In the genomic region with DNA sequence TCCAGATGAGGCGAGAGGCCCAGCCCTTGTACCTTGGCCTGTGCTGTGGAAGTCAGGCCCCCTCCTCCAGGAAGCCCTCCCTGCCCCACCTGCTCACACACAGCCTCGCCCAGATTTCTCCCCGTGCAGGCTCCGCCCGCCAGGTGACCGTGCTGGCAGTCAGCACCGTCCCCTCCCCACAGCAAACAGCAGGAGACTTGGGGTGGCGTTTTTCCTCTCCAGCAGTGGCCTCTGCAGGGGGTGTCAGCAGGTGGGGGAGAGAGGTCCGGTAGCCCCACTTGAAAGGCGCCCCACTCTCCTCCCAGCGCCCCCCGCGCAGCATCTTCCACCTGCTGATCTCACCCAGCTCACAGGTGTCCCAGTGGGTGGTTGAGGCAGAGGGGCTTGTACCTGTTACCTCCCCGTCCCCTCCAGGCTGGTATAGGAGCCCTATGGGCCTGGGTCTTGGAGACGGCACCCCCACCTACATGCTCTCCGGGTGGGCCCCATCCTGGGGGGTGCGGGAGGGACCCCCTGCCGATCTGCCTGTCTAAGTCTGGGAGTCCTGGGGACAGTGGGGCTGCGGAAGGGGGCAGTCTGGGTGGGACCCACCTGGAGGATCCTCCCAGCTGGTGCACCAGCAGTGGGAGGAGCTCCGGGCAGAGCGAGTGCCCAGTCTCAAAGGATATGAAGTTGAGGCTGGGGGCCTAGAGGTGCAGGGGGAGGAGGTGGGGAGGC, we compare ENCODE assay signal across 26 cellular contexts. TPM values are rescaled to one million over a fixed set of nuclear protein-coding genes. Genes with fewer than 3 reads are reported as not detected.
"Had no signal": no experiment of that assay in that cellular context is flagged by ENCODE, and none has a peak within 500 bp of the region (broad histone marks: within the 10 kb centered on the region; RNA-seq: fewer than 3 reads in every experiment).

No MANE protein-coding gene starts in this region.

- H3K9me3 ChIP-seq: pancreas, tibial artery had no signal

- H3K27ac ChIP-seq: foreskin keratinocyte, pancreas had no signal

- H3K4me1 ChIP-seq: foreskin keratinocyte, pancreas had no signal

- H3K36me3 ChIP-seq: pancreas, tibial artery had no signal

- ATAC-seq: activated naive CD4-positive, alpha-beta T cell treated with anti-CD3 and anti-CD28 coated beads, Interleukin-2, amount 50 U/mL, for 72 hours; activated T-helper 17 cell treated with anti-CD3 and anti-CD28 coated beads, Interleukin-2, amount 50 U/mL, for 72 hours; foreskin keratinocyte; pancreas; right cardiac atrium; stimulated activated naive CD8-positive, alpha-beta T cell treated with anti-CD3 and anti-CD28 coated beads, Interleukin-15, Interleukin-2, amounts not matched to agents 100 U/mL and 50 U/mL, for 24 hours had no signal

- DNase-seq: activated CD4-positive, alpha-beta T cell treated with anti-CD3 and anti-CD28 coated beads, Interleukin-2, amount 50 U/mL, for 4 hours; activated CD8-positive, alpha-beta memory T cell treated with anti-CD3 and anti-CD28 coated beads for 24 hours; activated CD8-positive, alpha-beta memory T cell treated with anti-CD3 and anti-CD28 coated beads, Interleukin-2, amount 50 U/mL, for 4 hours; activated T-cell treated with anti-CD3 and anti-CD28 coated beads, Interleukin-2, amount 50 U/mL, for 24 hours; aorta; dermis blood vessel endothelial cell; effector memory CD4-positive, alpha-beta T cell; foreskin keratinocyte; glutamatergic neuron; hippocampal formation; pancreas; right cardiac atrium; stimulated activated CD4-positive, alpha-beta T cell treated with anti-CD3 and anti-CD28 coated beads, Interleukin-12 subunit alpha, Interleukin-12 subunit beta, amount 100 ng/mL, for 4 hours; stimulated activated CD4-positive, alpha-beta T cell treated with anti-CD3 and anti-CD28 coated beads, Interleukin-4, amount 100 ng/mL, for 4 hours; stimulated activated naive CD8-positive, alpha-beta T cell treated with anti-CD3 and anti-CD28 coated beads, Interleukin-15, Interleukin-2, amounts not matched to agents 100 U/mL and 50 U/mL, for 24 hours; T-helper 9 cell; tibial artery had no signal

- H3K4me3 ChIP-seq: pancreas, tibial artery had no signal

RNA-seq across cellular contexts. Expression of a gene that starts 4.2 kb away (rescaled TPM):
- total RNA-seq: activated naive CD4-positive, alpha-beta T cell treated with anti-CD3 and anti-CD28 coated beads, Interleukin-2, amount 50 U/mL, for 72 hours; activated T-helper 17 cell treated with anti-CD3 and anti-CD28 coated beads, Interleukin-2, amount 50 U/mL, for 72 hours; cardiac septum; dermis blood vessel endothelial cell; foreskin keratinocyte; liver; myocyte; pancreas; pulmonary artery endothelial cell; subcutaneous adipose tissue had no signal
- polyA plus RNA-seq: adipose tissue, esophagus, foreskin keratinocyte, liver had no signal

RNA-seq across cellular contexts. Expression of a gene that starts 27.7 kb away (rescaled TPM):
- total RNA-seq: activated naive CD4-positive, alpha-beta T cell treated with anti-CD3 and anti-CD28 coated beads, Interleukin-2, amount 50 U/mL, for 72 hours; activated T-helper 17 cell treated with anti-CD3 and anti-CD28 coated beads, Interleukin-2, amount 50 U/mL, for 72 hours; foreskin keratinocyte; liver; subcutaneous adipose tissue had no signal
- polyA plus RNA-seq: foreskin keratinocyte, liver had no signal

RNA-seq across cellular contexts. Expression of a gene that starts 52.7 kb away (rescaled TPM):
- total RNA-seq: foreskin keratinocyte had no signal
- polyA plus RNA-seq: foreskin keratinocyte had no signal
